Comparison of ENCODE assay signal across 10 cellular contexts in genomic region chr22:48663297-48663696, GRCh38.
DNase-seq lines count a peak whose midpoint lies in the region; ATAC-seq and TF ChIP-seq lines count a peak whose summit lies in the region.
"Had no signal": no experiment of that assay in that cellular context is flagged by ENCODE, and none has a peak within 500 bp of the region (broad histone marks: within the 10 kb centered on the region; RNA-seq: fewer than 3 reads in every experiment).

No MANE protein-coding gene starts in this region.

- no peaks in the 10 kb centered on the region for H3K36me3 Mint-ChIP-seq in T-cell

- H3K4me1 Mint-ChIP-seq in T-cell, result no peaks in the 10 kb centered on the region

- DNase-seq in AML-193 (lab: John Stamatoyannopoulos, UW) (peak; percentile 1 to 7), OCI-M1 (lab: John Stamatoyannopoulos, UW) (peak; percentile 17), fibroblast of villous mesenchyme (ENCODE audit: low read depth) (no peak), T-cell (no peak), AG08396 (ENCODE audit: low spot score) (no peak)
- no peak for DNase-seq in stimulated activated CD4-positive, alpha-beta T cell treated with anti-CD3 and anti-CD28 coated beads, Interleukin-2, amount 100 ng/mL, for 24 hours
- DNase-seq: islet precursor cell had no signal

- TF ChIP-seq CTCF in GM12872 (IDR thresholded peaks at IDR 0.05; ENCODE audit: insufficient read depth, low read depth, low read length) (peak; percentile 47; the same call in 2 of the 3 replicates), fibroblast of villous mesenchyme (IDR thresholded peaks at IDR 0.05; ENCODE audit: insufficient read depth, low read depth, low read length) (peak; percentile 15)

- POLR2A ChIA-PET in T-cell (lab: Charles Lee), result no interaction called here

- no peak for ATAC-seq in T-cell (replicated peaks in 1 of 4)
- no peak for ATAC-seq in GM19324 (IDR thresholded peaks at IDR 0.05; ENCODE audit: low FRiP score, unreplicated experiment)

- H3K27me3 Mint-ChIP-seq in T-cell, result no peaks in the 10 kb centered on the region
- H3K27me3 Mint-ChIP-seq: dendritic cell treated with granulocyte-macrophage colony-stimulating factor and Interleukin-4, amounts not matched to agents 40 ng/mL and 50 ng/mL, for 4 days had no signal

- peaks cover 0 to 18% (median 10%) of the 10 kb centered on the region in 3 donors for H3K9me3 Mint-ChIP-seq in T-cell

- CTCF ChIA-PET in T-cell (lab: Charles Lee), result no interaction called here

- no peak overlapping the region for H3K27ac Mint-ChIP-seq in T-cell
- H3K27ac Mint-ChIP-seq: dendritic cell treated with granulocyte-macrophage colony-stimulating factor and Interleukin-4, amounts not matched to agents 40 ng/mL and 50 ng/mL, for 4 days had no signal

- H3K4me3 ChIP-seq in fibroblast of villous mesenchyme (ENCODE audit: low read depth, low read length), result no peak overlapping the region

- no peak overlapping the region for H3K4me3 Mint-ChIP-seq in T-cell
- H3K4me3 Mint-ChIP-seq: dendritic cell treated with granulocyte-macrophage colony-stimulating factor and Interleukin-4, amounts not matched to agents 40 ng/mL and 50 ng/mL, for 4 days had no signal

Comparison
In these comparisons a context has a peak if more than half of its experiments do, and no peak if none do; other contexts are left out.
1. DNase-seq: peak in AML-193 (2 of 2) and OCI-M1 (single experiment); none in fibroblast of villous mesenchyme (single experiment), T-cell (0 of 34), AG08396 (single experiment) and stimulated activated CD4-positive, alpha-beta T cell treated with anti-CD3 and anti-CD28 coated beads, Interleukin-2, amount 100 ng/mL, for 24 hours (0 of 2).